In the genomic region with DNA sequence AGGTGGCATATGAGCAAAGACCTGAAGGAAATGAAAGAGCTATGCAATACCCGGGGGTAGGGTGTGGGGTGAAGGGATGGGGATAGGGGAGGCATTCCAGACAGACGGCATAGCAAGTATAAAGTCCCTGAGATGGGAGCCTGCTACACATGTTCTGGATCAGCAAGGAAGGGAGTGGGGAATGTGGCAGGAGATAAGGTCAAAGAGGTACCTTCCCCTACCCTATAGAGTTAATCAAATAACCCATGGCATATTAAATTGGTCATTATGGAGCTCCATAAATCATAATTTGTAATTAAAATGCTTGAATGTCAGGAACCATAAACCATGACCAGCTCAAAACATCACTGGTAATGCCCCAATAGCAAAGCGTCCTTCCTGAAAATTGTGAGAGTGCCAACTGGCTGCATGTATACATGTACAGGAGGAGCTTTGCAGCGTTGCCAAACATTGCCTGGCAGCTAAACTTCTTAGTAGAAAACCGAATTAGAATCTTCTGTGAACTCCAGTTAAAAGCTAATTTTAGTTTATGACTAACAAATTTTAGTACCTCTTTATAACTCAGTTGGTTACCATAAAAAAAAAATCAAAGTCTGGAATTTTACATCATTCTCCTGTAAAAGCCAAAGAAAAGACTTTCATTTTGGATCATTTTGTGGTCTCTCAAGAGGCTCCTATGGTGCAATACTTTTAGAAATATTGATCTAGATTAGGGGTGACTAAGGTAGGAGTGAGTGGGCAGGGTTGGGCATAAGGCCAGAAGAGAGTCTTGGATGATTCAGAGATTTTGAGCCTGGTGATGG, we compare ENCODE assay signal across 11 cellular contexts. TPM values are rescaled to one million over a fixed set of nuclear protein-coding genes. Genes with fewer than 3 reads are reported as not detected.
A peak's percentile ranks its signal among the peaks of the same experiment; 100 is the strongest.
DNase-seq lines count a peak whose midpoint lies in the region; ATAC-seq and TF ChIP-seq lines count a peak whose summit lies in the region.
"Had no signal": no experiment of that assay in that cellular context is flagged by ENCODE, and none has a peak within 500 bp of the region (broad histone marks: within the 10 kb centered on the region; RNA-seq: fewer than 3 reads in every experiment).

No MANE protein-coding gene starts in this region.

- no peak overlapping the region for H3K27ac Mint-ChIP-seq in activated naive CD8-positive, alpha-beta T cell treated with anti-CD3 and anti-CD28 coated beads for 36 hours
- H3K27ac Mint-ChIP-seq in naive thymus-derived CD4-positive, alpha-beta T cell, result no peak overlapping the region
- no peak overlapping the region for H3K27ac Mint-ChIP-seq in T-cell

- H3K36me3 ChIP-seq in IMR-90 (ENCODE audit: control insufficient read depth, insufficient read depth, low read length), result no peaks in the 10 kb centered on the region
- H3K36me3 ChIP-seq in naive thymus-derived CD4-positive, alpha-beta T cell (ENCODE audit: control insufficient read depth in 2 of 3, insufficient read depth in 3 of 3, low read length in 3 of 3), result no peaks in the 10 kb centered on the region
- H3K36me3 ChIP-seq: esophagus muscularis mucosa had no signal

- TF ChIP-seq CTCF in IMR-90 (conservative IDR thresholded peaks at IDR 0.05; ENCODE audit: low read depth, low read length), result no peak

- H3K4ac ChIP-seq in IMR-90 (ENCODE audit: low read depth, low read length), result no peak overlapping the region

- no peak overlapping the region for H3K4me3 ChIP-seq in IMR-90 (ENCODE audit: insufficient read depth, low read depth, low read length)
- no peak overlapping the region for H3K4me3 ChIP-seq in naive thymus-derived CD4-positive, alpha-beta T cell (ENCODE audit: low read length)
- H3K4me3 ChIP-seq: esophagus muscularis mucosa had no signal

- no peaks in the 10 kb centered on the region for H3K36me3 Mint-ChIP-seq in activated naive CD8-positive, alpha-beta T cell treated with anti-CD3 and anti-CD28 coated beads for 36 hours
- no peaks in the 10 kb centered on the region for H3K36me3 Mint-ChIP-seq in naive thymus-derived CD4-positive, alpha-beta T cell
- no peaks in the 10 kb centered on the region for H3K36me3 Mint-ChIP-seq in T-cell

- no peaks in the 10 kb centered on the region for H3K4me1 ChIP-seq in IMR-90 (ENCODE audit: control insufficient read depth, insufficient read depth, low read length)
- peaks cover 4 to 5% of the 10 kb centered on the region in 2 donors for H3K4me1 ChIP-seq in naive thymus-derived CD4-positive, alpha-beta T cell (ENCODE audit: control insufficient read depth in 2 of 2, insufficient read depth in 2 of 2, low read length in 2 of 2)

- POLR2A ChIA-PET in IMR-90 (lab: Charles Lee; ENCODE audit: unreplicated experiment), result no interaction called here
- POLR2A ChIA-PET in naive thymus-derived CD4-positive, alpha-beta T cell (lab: Charles Lee), result interaction anchor here (0.5 kb wide), 1 partner anchor 1629 kb away, joined by 4 read pairs; no protein-coding TSS in a partner anchor
- POLR2A ChIA-PET in T-cell (lab: Charles Lee), result interaction anchor here in 1 of 2 donors (0.6 kb wide), 1 partner anchor 148 kb away, joined by 5 read pairs; no protein-coding TSS in a partner anchor

- no peak overlapping the region for H4K8ac ChIP-seq in IMR-90 (ENCODE audit: low read depth in 2 of 2, low read length in 2 of 2)

- H3K27me3 ChIP-seq in IMR-90 (ENCODE audit: control insufficient read depth, insufficient read depth, low read length), result peaks cover 17% of the 10 kb centered on the region
- H3K27me3 ChIP-seq in naive thymus-derived CD4-positive, alpha-beta T cell (ENCODE audit: control insufficient read depth in 2 of 2, insufficient read depth in 2 of 2, low read length in 2 of 2), result no peaks in the 10 kb centered on the region
- H3K27me3 ChIP-seq: esophagus muscularis mucosa had no signal

- in situ Hi-C loops in IMR-90 (cut with MboI; ENCODE audit: low sequenced_read_pairs), result no loop called here

- H3K14ac ChIP-seq in IMR-90 (replicated peaks; ENCODE audit: low read depth, low read length), result no peak overlapping the region

- no peak for TF ChIP-seq POLR2A in IMR-90 (IDR thresholded peaks at IDR 0.05; ENCODE audit: low read depth, low read length)

- no peak overlapping the region for H3K4me3 Mint-ChIP-seq in activated naive CD8-positive, alpha-beta T cell treated with anti-CD3 and anti-CD28 coated beads for 36 hours
- no peak overlapping the region for H3K4me3 Mint-ChIP-seq in naive thymus-derived CD4-positive, alpha-beta T cell
- H3K4me3 Mint-ChIP-seq in T-cell, result no peak overlapping the region

- no peak overlapping the region for H2AK5ac ChIP-seq in IMR-90 (ENCODE audit: low read depth, low read length)

- H3K4me1 Mint-ChIP-seq in activated naive CD8-positive, alpha-beta T cell treated with anti-CD3 and anti-CD28 coated beads for 36 hours, result peaks cover 13% of the 10 kb centered on the region
- peaks cover 7 to 15% (median 10%) of the 10 kb centered on the region in 7 donors for H3K4me1 Mint-ChIP-seq in naive thymus-derived CD4-positive, alpha-beta T cell
- peaks cover 7 to 18% (median 9%) of the 10 kb centered on the region in 3 donors for H3K4me1 Mint-ChIP-seq in T-cell

- H3K9me3 ChIP-seq in IMR-90 (ENCODE audit: control insufficient read depth, insufficient read depth, low read length), result no peaks in the 10 kb centered on the region
- H3K9me3 ChIP-seq in naive thymus-derived CD4-positive, alpha-beta T cell (ENCODE audit: control insufficient read depth in 2 of 3, low read length in 3 of 3), result no peaks in the 10 kb centered on the region
- H3K9me3 ChIP-seq: esophagus muscularis mucosa had no signal

- DNase-seq in AG20443 (ENCODE audit: low spot score), result peak; percentile 60
- peak; percentile 60 for DNase-seq in IMR-90
- peak; percentile 50 for DNase-seq in activated naive CD8-positive, alpha-beta T cell treated with anti-CD3 and anti-CD28 coated beads for 36 hours
- peak in 1 of 9 donors; percentile 40 for DNase-seq in naive thymus-derived CD4-positive, alpha-beta T cell
- DNase-seq in T-cell, result no peak
- no peak for DNase-seq in foreskin melanocyte

- H2BK5ac ChIP-seq in IMR-90 (ENCODE audit: low read depth, low read length, poor library complexity, severe bottlenecking), result no peak overlapping the region

- no peak for TF ChIP-seq RAD21 in IMR-90 (IDR thresholded peaks at IDR 0.05; ENCODE audit: low read length)

- no peak overlapping the region for H3K18ac ChIP-seq in IMR-90 (ENCODE audit: low read depth, low read length)

- ATAC-seq in IMR-90 (ENCODE audit: low read depth) (no peak), T-cell (replicated peaks in 1 of 4) (no peak), HG03432 (IDR thresholded peaks at IDR 0.05; ENCODE audit: unreplicated experiment) (no peak), HG02678 (IDR thresholded peaks at IDR 0.05; ENCODE audit: unreplicated experiment) (no peak)
- ATAC-seq in naive thymus-derived CD4-positive, alpha-beta T cell, result peak; percentile 56

- no peak overlapping the region for H4K5ac ChIP-seq in IMR-90 (ENCODE audit: low read depth, low read length)

- H2BK15ac ChIP-seq in IMR-90 (ENCODE audit: low read depth, low read length), result no peak overlapping the region

- no TSS peak for BruUV-seq in IMR-90 (replicated peaks; lab: Mats Ljungman, UMichigan)

- peaks cover 5% of the 10 kb centered on the region for H3K9me1 ChIP-seq in IMR-90 (ENCODE audit: insufficient read depth, low read length)

- no peaks in the 10 kb centered on the region for H3K9me3 Mint-ChIP-seq in activated naive CD8-positive, alpha-beta T cell treated with anti-CD3 and anti-CD28 coated beads for 36 hours
- peaks cover 0 to 1% (median 0%) of the 10 kb centered on the region in 11 donors for H3K9me3 Mint-ChIP-seq in naive thymus-derived CD4-positive, alpha-beta T cell
- H3K9me3 Mint-ChIP-seq in T-cell, result no peaks in the 10 kb centered on the region

- no peaks in the 10 kb centered on the region; the same call in 1 of the 2 replicates for H4K20me1 ChIP-seq in IMR-90 (ENCODE audit: insufficient read depth, low read length)

- H2BK120ac ChIP-seq in IMR-90 (ENCODE audit: low read depth, low read length), result no peak overlapping the region

- WGBS in IMR-90 (ENCODE audit: extremely low coverage in 2 of 2, insufficient read length in 1 of 2), 2 experiments, result 57% methylated on average over 1 of the region's 5 CpGs; no CpG with 5 or more reads in 1 of the 2 experiments

- CTCF ChIA-PET in IMR-90 (lab: Yijun Ruan, JAX) (no interaction called here), T-cell (lab: Charles Lee) (interaction anchor here in 1 of 2 donors (0.6 kb wide), 2 partner anchors 130 to 754 kb away, joined by 3 read pairs; no protein-coding TSS in a partner anchor)
- CTCF ChIA-PET in naive thymus-derived CD4-positive, alpha-beta T cell (lab: Charles Lee), result interaction anchor here (0.6 to 0.7 kb wide), 2 partner anchors 26 to 111 kb away, joined by 3 read pairs; no protein-coding TSS in a partner anchor

- H2BK20ac ChIP-seq in IMR-90 (ENCODE audit: low read depth, low read length), result no peak overlapping the region

- H3K27ac ChIP-seq in IMR-90 (ENCODE audit: insufficient read depth, low read length), result no peak overlapping the region
- H3K27ac ChIP-seq in naive thymus-derived CD4-positive, alpha-beta T cell (ENCODE audit: low read depth, low read length), result no peak overlapping the region
- H3K27ac ChIP-seq: esophagus muscularis mucosa had no signal

- dilution Hi-C loops in IMR-90 (cut with HindIII; ENCODE audit: low sequenced_read_pairs, unreplicated experiment), result no loop called here

- no peak overlapping the region; the same call in 1 of the 2 replicates for H3K56ac ChIP-seq in IMR-90 (ENCODE audit: extremely low read depth, insufficient read depth, low read length)

- no peak overlapping the region for H2AFZ ChIP-seq in IMR-90 (replicated peaks; ENCODE audit: low read length, poor library complexity)

- no peak overlapping the region for H4K91ac ChIP-seq in IMR-90 (ENCODE audit: insufficient read depth, low read depth, low read length)

- H3K23ac ChIP-seq in IMR-90 (ENCODE audit: low read depth, low read length), result no peak overlapping the region

- no peak overlapping the region for H3K9ac ChIP-seq in IMR-90 (ENCODE audit: low read depth, low read length)

- no peak overlapping the region for H3K4me2 ChIP-seq in IMR-90 (ENCODE audit: low read depth, low read length)

- intact Hi-C loops in IMR-90 (cut with micrococcal nuclease), result no loop called here
- intact Hi-C loops in naive thymus-derived CD4-positive, alpha-beta T cell (cut with micrococcal nuclease), result no loop called here

- peaks cover 22% of the 10 kb centered on the region for H3K27me3 Mint-ChIP-seq in activated naive CD8-positive, alpha-beta T cell treated with anti-CD3 and anti-CD28 coated beads for 36 hours
- H3K27me3 Mint-ChIP-seq in naive thymus-derived CD4-positive, alpha-beta T cell, result peaks cover 0 to 34% (median 8%) of the 10 kb centered on the region in 5 donors
- H3K27me3 Mint-ChIP-seq in T-cell, result peaks cover 6 to 10% of the 10 kb centered on the region in 2 donors

- no peak overlapping the region for H2AK9ac ChIP-seq in IMR-90 (replicated peaks; ENCODE audit: low read depth, low read length, poor library complexity)

- peaks cover 0 to 4% of the 10 kb centered on the region in 2 experiments; a peak in 1 of 4 replicates for H3K79me1 ChIP-seq in IMR-90 (ENCODE audit: low read depth in 1 of 2, low read length in 2 of 2)

RNA-seq across cellular contexts. Expression of a gene that starts 4.7 kb away (rescaled TPM):
- not detected in 2 replicates for total RNA-seq in IMR-90 (2012; rRNA removed)
- not detected in 2 replicates for polyA plus RNA-seq in IMR-90 (2012; rRNA removed)
- polyA plus RNA-seq in IMR-90 (2012; cell fraction: cytosol; rRNA removed), result not detected in 2 replicates
- 0.06 TPM in 1 of 2 replicates, not detected in the other for polyA plus RNA-seq in IMR-90 (2012; cell fraction: nucleus; rRNA removed; ENCODE audit: low replicate concordance)
- total RNA-seq in activated naive CD8-positive, alpha-beta T cell treated with anti-CD3 and anti-CD28 coated beads for 36 hours, result not detected
- not detected for total RNA-seq in naive thymus-derived CD4-positive, alpha-beta T cell
- polyA plus RNA-seq in naive thymus-derived CD4-positive, alpha-beta T cell, result not detected
- not detected for total RNA-seq in T-cell
- total RNA-seq: activated CD8-positive, alpha-beta memory T cell treated with anti-CD3 and anti-CD28 coated beads for 36 hours; esophagus muscularis mucosa had no signal

RNA-seq across cellular contexts. Expression of a gene that starts 4.9 kb away (rescaled TPM):
- total RNA-seq in IMR-90 (2012; rRNA removed) (4.8 and 5.6 TPM in 2 replicates), T-cell (10 to 100 TPM; 10.7 to 20.7 (median 18.7) TPM)
- 20.1 and 20.8 TPM in 2 replicates for polyA plus RNA-seq in IMR-90 (2012; rRNA removed)
- 11.2 and 15.7 TPM in 2 replicates for polyA plus RNA-seq in IMR-90 (2012; cell fraction: cytosol; rRNA removed)
- polyA plus RNA-seq in IMR-90 (2012; cell fraction: nucleus; rRNA removed; ENCODE audit: low replicate concordance), result 56.7 and 66.7 TPM in 2 replicates
- total RNA-seq in activated naive CD8-positive, alpha-beta T cell treated with anti-CD3 and anti-CD28 coated beads for 36 hours, result 1 to 10 TPM; 7.5 to 8.2 TPM
- 10 to 100 TPM; 12.3 to 14.6 (median 13.4) TPM for total RNA-seq in naive thymus-derived CD4-positive, alpha-beta T cell
- 1 to 10 TPM in 1 of 2 donors, under 1 TPM in 1; 0.67 to 1.3 TPM for polyA plus RNA-seq in naive thymus-derived CD4-positive, alpha-beta T cell

RNA-seq across cellular contexts. Expression of a gene that starts 59.5 kb away (rescaled TPM):
- total RNA-seq in IMR-90 (2012; rRNA removed) (not detected in 2 replicates), T-cell (under 1 TPM in 2 of 5 donors, not detected in 3; 0.32 to 0.35 TPM)
- polyA plus RNA-seq in IMR-90 (2012; rRNA removed), result 0.10 TPM in 1 of 2 replicates, not detected in the other
- 0.06 and 0.14 TPM in 2 replicates for polyA plus RNA-seq in IMR-90 (2012; cell fraction: cytosol; rRNA removed)
- 0.05 TPM in 1 of 2 replicates, not detected in the other for polyA plus RNA-seq in IMR-90 (2012; cell fraction: nucleus; rRNA removed; ENCODE audit: low replicate concordance)
- under 1 TPM in 1 of 2 experiments, not detected in 1; 0.27 TPM for total RNA-seq in activated naive CD8-positive, alpha-beta T cell treated with anti-CD3 and anti-CD28 coated beads for 36 hours
- 1 to 10 TPM in 1 of 5 experiments, under 1 TPM in 1, not detected in 3; 0.56 to 1.9 TPM for total RNA-seq in naive thymus-derived CD4-positive, alpha-beta T cell
- polyA plus RNA-seq in naive thymus-derived CD4-positive, alpha-beta T cell, result under 1 TPM in 1 of 2 donors, not detected in 1; 0.21 TPM
- total RNA-seq: NCI-H460 had no signal

Comparison
In these comparisons a context has a peak if more than half of its experiments do, and no peak if none do; other contexts are left out.
1. DNase-seq: peak in AG20443 (single experiment), IMR-90 (single experiment) and activated naive CD8-positive, alpha-beta T cell treated with anti-CD3 and anti-CD28 coated beads for 36 hours (single experiment); none in T-cell (0 of 34) and foreskin melanocyte (single experiment).